Comparison of ENCODE assay signal across 12 cellular contexts in the genomic region with DNA sequence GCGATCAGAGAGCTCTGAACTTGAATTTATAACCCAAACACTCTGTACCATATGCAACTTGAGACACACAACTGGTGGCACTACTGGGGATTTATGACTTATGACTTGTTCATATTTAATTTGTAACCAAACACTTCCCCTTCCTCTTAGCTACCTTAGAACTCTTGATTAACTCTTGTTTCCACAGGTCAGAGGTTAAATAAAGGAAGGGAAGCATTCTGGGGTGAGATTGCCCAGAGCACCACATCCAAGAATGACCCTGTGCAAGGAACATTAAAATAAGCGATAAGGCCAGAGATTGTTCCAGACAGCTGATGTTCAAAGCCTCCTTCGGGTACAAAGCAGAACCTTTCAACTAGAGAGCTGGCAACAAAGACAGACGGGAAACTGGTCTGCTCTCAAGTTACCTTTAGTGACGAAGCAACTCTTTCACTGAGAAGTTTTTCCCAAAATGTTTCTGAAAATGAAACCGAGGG.
DNase-seq lines count a peak whose midpoint lies in the region; ATAC-seq and TF ChIP-seq lines count a peak whose summit lies in the region.
"Had no signal": no experiment of that assay in that cellular context is flagged by ENCODE, and none has a peak within 500 bp of the region (broad histone marks: within the 10 kb centered on the region; RNA-seq: fewer than 3 reads in every experiment).

No MANE protein-coding gene starts in this region.

- H3K4me2 ChIP-seq in KMS-11: peak overlapping the region; percentile 77

- peak overlapping the region; percentile 3; the same call in 1 of the 2 replicates for H2AFZ ChIP-seq in KMS-11 (ENCODE audit: low read depth)

- H3K9me3 Mint-ChIP-seq in activated CD8-positive, alpha-beta memory T cell treated with anti-CD3 and anti-CD28 coated beads, Interleukin-2, amount 10 ng/mL, durations not matched to agents 7 days and 5 days (ENCODE audit: low read depth): no peaks in the 10 kb centered on the region

- TF ChIP-seq CTCF in KMS-11 (conservative IDR thresholded peaks at IDR 0.05; ENCODE audit: low read depth, low read length): no peak
- TF ChIP-seq CTCF in mucosa of descending colon (IDR thresholded peaks at IDR 0.05): no peak

- CTCF ChIA-PET in activated CD8-positive, alpha-beta memory T cell treated with anti-CD3 and anti-CD28 coated beads, Interleukin-2, amount 10 ng/mL, durations not matched to agents 7 days and 5 days (lab: Charles Lee): interaction anchor here (1.1 to 1.3 kb wide), 2 partner anchors 15 to 144 kb away, joined by 3 to 5 read pairs; no protein-coding TSS in a partner anchor

- H3K4me1 Mint-ChIP-seq in activated CD8-positive, alpha-beta memory T cell treated with anti-CD3 and anti-CD28 coated beads, Interleukin-2, amount 10 ng/mL, durations not matched to agents 7 days and 5 days: peaks cover 10% of the 10 kb centered on the region

- peak overlapping the region; percentile 68 for H3K27ac ChIP-seq in KMS-11
- H3K27ac ChIP-seq: coronary artery, uterus had no signal

- no peaks in the 10 kb centered on the region for H3K27me3 Mint-ChIP-seq in activated CD8-positive, alpha-beta memory T cell treated with anti-CD3 and anti-CD28 coated beads, Interleukin-2, amount 10 ng/mL, durations not matched to agents 7 days and 5 days

- ATAC-seq in mucosa of descending colon: peak; percentile 79
- ATAC-seq in activated CD8-positive, alpha-beta memory T cell treated with anti-CD3 and anti-CD28 coated beads, Interleukin-2, amount 10 ng/mL, durations not matched to agents 7 days and 5 days: no peak
- no peak for ATAC-seq in GM21737 (IDR thresholded peaks at IDR 0.05; ENCODE audit: unreplicated experiment)

- H3K9ac ChIP-seq in KMS-11: peak overlapping the region; percentile 32; the same call in 1 of the 2 replicates

- H4K20me1 ChIP-seq in KMS-11 (ENCODE audit: insufficient read depth): no peaks in the 10 kb centered on the region

- no peaks in the 10 kb centered on the region for H3K9me3 ChIP-seq in mucosa of descending colon
- H3K9me3 ChIP-seq: uterus had no signal

- H3K27me3 ChIP-seq in KMS-11 (ENCODE audit: insufficient read depth, low read depth): no peaks in the 10 kb centered on the region
- H3K27me3 ChIP-seq: uterus had no signal

- no peak overlapping the region for H3K4me3 Mint-ChIP-seq in activated CD8-positive, alpha-beta memory T cell treated with anti-CD3 and anti-CD28 coated beads, Interleukin-2, amount 10 ng/mL, durations not matched to agents 7 days and 5 days

- H3K79me2 ChIP-seq in KMS-11 (ENCODE audit: insufficient read depth, low read depth): no peaks in the 10 kb centered on the region

- H3K4me1 ChIP-seq in KMS-11 (ENCODE audit: low read depth, poor library complexity, severe bottlenecking) (peaks cover 62% of the 10 kb centered on the region), mucosa of descending colon (ENCODE audit: low read depth) (peaks cover 28% of the 10 kb centered on the region)
- H3K4me1 ChIP-seq: uterus had no signal

- peak; percentile 19 for DNase-seq in DMS79 (lab: John Stamatoyannopoulos, UW)
- peak; percentile 38 for DNase-seq in SK-N-DZ (ENCODE audit: low spot score)
- DNase-seq in mucosa of descending colon: no peak
- DNase-seq in activated CD8-positive, alpha-beta memory T cell treated with anti-CD3 and anti-CD28 coated beads, Interleukin-2, amount 10 ng/mL, durations not matched to agents 7 days and 5 days: no peak
- no peak for DNase-seq in stimulated activated CD4-positive, alpha-beta T cell treated with anti-CD3 and anti-CD28 coated beads, Interleukin-2, amount 100 ng/mL, for 48 hours
- DNase-seq: activated gamma-delta T cell treated with Interleukin-2 at 50 U/mL for 16 hours, NCI-H1694, retina had no signal

- H3K36me3 ChIP-seq in KMS-11 (ENCODE audit: insufficient read depth) (no peaks in the 10 kb centered on the region), mucosa of descending colon (ENCODE audit: low read depth) (no peaks in the 10 kb centered on the region)
- H3K36me3 ChIP-seq: uterus had no signal

- intact Hi-C loops in mucosa of descending colon (cut with DNase I, micrococcal nuclease): no loop called here

- no peak overlapping the region for H3K27ac Mint-ChIP-seq in activated CD8-positive, alpha-beta memory T cell treated with anti-CD3 and anti-CD28 coated beads, Interleukin-2, amount 10 ng/mL, durations not matched to agents 7 days and 5 days

- no peaks in the 10 kb centered on the region for H3K36me3 Mint-ChIP-seq in activated CD8-positive, alpha-beta memory T cell treated with anti-CD3 and anti-CD28 coated beads, Interleukin-2, amount 10 ng/mL, durations not matched to agents 7 days and 5 days

- no peak overlapping the region for H3K4me3 ChIP-seq in KMS-11 (IDR thresholded peaks at IDR 0.05; ENCODE audit: insufficient read depth, low read depth, low read length)
- H3K4me3 ChIP-seq in mucosa of descending colon: no peak overlapping the region
- H3K4me3 ChIP-seq: coronary artery, uterus had no signal

Comparison
In these comparisons a context has a peak if more than half of its experiments do, and no peak if none do; other contexts are left out.
1. DNase-seq: peak in DMS79 (single experiment) and SK-N-DZ (single experiment); none in mucosa of descending colon (0 of 3), activated CD8-positive, alpha-beta memory T cell treated with anti-CD3 and anti-CD28 coated beads, Interleukin-2, amount 10 ng/mL, durations not matched to agents 7 days and 5 days (single experiment) and stimulated activated CD4-positive, alpha-beta T cell treated with anti-CD3 and anti-CD28 coated beads, Interleukin-2, amount 100 ng/mL, for 48 hours (0 of 2).